11 cellular contexts compared by ENCODE assay signal in the genomic region with DNA sequence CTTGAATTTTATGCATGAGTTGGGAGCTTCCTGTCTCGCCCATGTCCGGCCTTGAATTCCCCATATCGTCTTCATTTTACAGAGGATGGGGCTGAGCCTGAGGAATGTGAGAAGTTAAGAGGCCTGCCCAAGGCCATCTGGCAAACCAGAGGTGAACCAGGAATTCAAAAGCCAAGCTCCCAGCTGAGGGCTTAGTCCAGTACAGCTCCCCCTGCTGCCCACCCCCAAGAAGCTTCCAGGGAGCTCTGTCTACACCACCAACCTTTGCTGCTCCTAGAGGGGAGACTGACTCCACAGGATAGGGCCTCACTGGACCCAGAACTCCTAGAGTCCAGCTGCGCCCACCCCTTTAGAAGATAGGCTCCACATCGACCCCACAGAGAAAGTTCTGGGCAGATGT. TPM values are rescaled to one million over a fixed set of nuclear protein-coding genes. Genes with fewer than 3 reads are reported as not detected.
DNase-seq lines count a peak whose midpoint lies in the region; ATAC-seq and TF ChIP-seq lines count a peak whose summit lies in the region.
"Had no signal": no experiment of that assay in that cellular context is flagged by ENCODE, and none has a peak within 500 bp of the region (broad histone marks: within the 10 kb centered on the region; RNA-seq: fewer than 3 reads in every experiment).

No MANE protein-coding gene starts in this region.

- no peaks in the 10 kb centered on the region for H3K36me3 ChIP-seq in mesenchymal stem cell (ENCODE audit: control insufficient read depth in 1 of 2, insufficient read depth in 2 of 2, low read depth in 1 of 2, low read length in 2 of 2)
- H3K36me3 ChIP-seq: right lobe of liver had no signal

- no peaks in the 10 kb centered on the region for H3K9me3 ChIP-seq in mesenchymal stem cell (ENCODE audit: control insufficient read depth, low read length)
- H3K9me3 ChIP-seq: right lobe of liver had no signal

- POLR2A ChIA-PET in WTC11 (lab: Charles Lee), result no interaction called here
- POLR2A ChIA-PET in naive thymus-derived CD8-positive, alpha-beta T cell (lab: Charles Lee), result no interaction called here

- H4K8ac ChIP-seq in mesenchymal stem cell (ENCODE audit: low read length), result no peak overlapping the region

- H3K27ac ChIP-seq in mesenchymal stem cell (ENCODE audit: low read length, poor library complexity, severe bottlenecking), result no peak overlapping the region
- H3K27ac ChIP-seq: right lobe of liver had no signal

- no peak overlapping the region for H2BK120ac ChIP-seq in mesenchymal stem cell (ENCODE audit: low read depth, low read length)

- peak; percentile 2 for DNase-seq in NCI-H146 (lab: John Stamatoyannopoulos, UW)
- DNase-seq in NCI-H146 treated with DMSO at 0.1 percent for 48 hours (lab: John Stamatoyannopoulos, UW; ENCODE audit: unreplicated experiment), result no peak
- DNase-seq in HFFc6, result no peak
- DNase-seq in WTC11 (ENCODE audit: low spot score), result peak; percentile 68
- DNase-seq in mesenchymal stem cell, result peak; percentile 6
- no peak for DNase-seq in NCI-H2029 (lab: John Stamatoyannopoulos, UW)
- DNase-seq in naive thymus-derived CD8-positive, alpha-beta T cell, result no peak
- DNase-seq: activated T-cell treated with anti-CD3 and anti-CD28 coated beads, Interleukin-2, amount 50 U/mL, for 4 hours; right lobe of liver; T-helper 2 cell had no signal

- no peak overlapping the region for H2BK5ac ChIP-seq in mesenchymal stem cell (ENCODE audit: low read depth, low read length, poor library complexity, severe bottlenecking)

- H3K9ac ChIP-seq in mesenchymal stem cell (ENCODE audit: low read length), result no peak overlapping the region

- H3K18ac ChIP-seq in mesenchymal stem cell (ENCODE audit: low read depth in 1 of 2, low read length in 2 of 2), result no peak overlapping the region

- no peak overlapping the region for H2AFZ ChIP-seq in mesenchymal stem cell (ENCODE audit: low read depth, low read length)

- H2AK5ac ChIP-seq in mesenchymal stem cell (ENCODE audit: low read length, severe bottlenecking), result no peak overlapping the region

- no peak overlapping the region for H4K91ac ChIP-seq in mesenchymal stem cell (ENCODE audit: low read length)

- H3K27me3 Mint-ChIP-seq in HFFc6 (ENCODE audit: insufficient read depth) (peaks cover 2% of the 10 kb centered on the region), WTC11 (ENCODE audit: low read depth) (peaks cover 2% of the 10 kb centered on the region; the same call in 1 of the 2 replicates)
- H3K27me3 Mint-ChIP-seq in naive thymus-derived CD8-positive, alpha-beta T cell, result peaks cover 9 to 54% (median 30%) of the 10 kb centered on the region in 5 donors

- no peak overlapping the region for H3K23ac ChIP-seq in mesenchymal stem cell (ENCODE audit: low read length in 2 of 2)

- CTCF ChIA-PET in WTC11 (lab: Charles Lee), result interaction anchor here (0.6 to 1.9 kb wide), 42 partner anchors 9 to 730 kb away, joined by 3 to 9 read pairs (median 4); no protein-coding TSS in a partner anchor

- H3K4me3 ChIP-seq in mesenchymal stem cell (ENCODE audit: insufficient read depth in 1 of 2, low read depth in 1 of 2, low read length in 2 of 2), result no peak overlapping the region
- H3K4me3 ChIP-seq: right lobe of liver had no signal

- no peak overlapping the region for H3K14ac ChIP-seq in mesenchymal stem cell (ENCODE audit: low read length in 2 of 2)

- H3K9me3 Mint-ChIP-seq in HFFc6, result no peaks in the 10 kb centered on the region
- no peaks in the 10 kb centered on the region for H3K9me3 Mint-ChIP-seq in WTC11
- H3K9me3 Mint-ChIP-seq in naive thymus-derived CD8-positive, alpha-beta T cell, result no peaks in the 10 kb centered on the region
- H3K9me3 Mint-ChIP-seq: activated T-cell treated with anti-CD3 and anti-CD28 coated beads, Interleukin-2, amount 50 U/mL, for 4 hours had no signal

- H3K36me3 Mint-ChIP-seq in HFFc6 (ENCODE audit: low read depth) (no peaks in the 10 kb centered on the region), WTC11 (no peaks in the 10 kb centered on the region)
- H3K36me3 Mint-ChIP-seq in naive thymus-derived CD8-positive, alpha-beta T cell, result no peaks in the 10 kb centered on the region

- WGBS in mesenchymal stem cell, result 46% methylated on average over 5 of the region's 5 CpGs

- peak; percentile 78 for ATAC-seq in WTC11
- no peak for ATAC-seq in HG02973 (IDR thresholded peaks at IDR 0.05; ENCODE audit: unreplicated experiment)
- no peak for ATAC-seq in naive thymus-derived CD8-positive, alpha-beta T cell
- ATAC-seq: activated T-cell treated with anti-CD3 and anti-CD28 coated beads, Interleukin-2, amount 50 U/mL, for 4 hours had no signal

- H3K27ac Mint-ChIP-seq in HFFc6, result no peak overlapping the region
- no peak overlapping the region for H3K27ac Mint-ChIP-seq in WTC11
- no peak overlapping the region for H3K27ac Mint-ChIP-seq in naive thymus-derived CD8-positive, alpha-beta T cell

- H3K4me1 ChIP-seq in mesenchymal stem cell (ENCODE audit: control insufficient read depth, insufficient read depth, low read depth, low read length), result no peaks in the 10 kb centered on the region
- H3K4me1 ChIP-seq: right lobe of liver had no signal

- no peak overlapping the region for H3K4me3 Mint-ChIP-seq in HFFc6
- H3K4me3 Mint-ChIP-seq in WTC11, result no peak overlapping the region
- H3K4me3 Mint-ChIP-seq in naive thymus-derived CD8-positive, alpha-beta T cell, result no peak overlapping the region
- H3K4me3 Mint-ChIP-seq: activated T-cell treated with anti-CD3 and anti-CD28 coated beads, Interleukin-2, amount 50 U/mL, for 4 hours had no signal

- H3K4me1 Mint-ChIP-seq in HFFc6 (ENCODE audit: low read depth) (no peaks in the 10 kb centered on the region), WTC11 (peaks cover 29% of the 10 kb centered on the region)
- peaks cover 0 to 7% (median under 1%) of the 10 kb centered on the region in 4 donors for H3K4me1 Mint-ChIP-seq in naive thymus-derived CD8-positive, alpha-beta T cell

- no peak overlapping the region for H2BK12ac ChIP-seq in mesenchymal stem cell (ENCODE audit: low read length in 2 of 2)

- TF ChIP-seq CTCF in HFFc6 (IDR thresholded peaks at IDR 0.05) (peak; percentile 41; the same call in 1 of the 2 replicates), WTC11 (IDR thresholded peaks at IDR 0.05) (peak; percentile 50; the same call in 1 of the 2 replicates)

- no peak overlapping the region for H2BK15ac ChIP-seq in mesenchymal stem cell (ENCODE audit: low read depth, poor library complexity, severe bottlenecking)

- H3K4me2 ChIP-seq in mesenchymal stem cell (ENCODE audit: low read length, poor library complexity, severe bottlenecking), result no peak overlapping the region

- H3K27me3 ChIP-seq in mesenchymal stem cell (ENCODE audit: control insufficient read depth in 1 of 2, insufficient read depth in 1 of 2, low read length in 2 of 2), result peaks cover 13 to 44% of the 10 kb centered on the region in 2 experiments
- H3K27me3 ChIP-seq: right lobe of liver had no signal

- H3K4ac ChIP-seq in mesenchymal stem cell (ENCODE audit: low read depth in 1 of 2, low read length in 2 of 2), result no peak overlapping the region

- no peaks in the 10 kb centered on the region for H3K79me1 ChIP-seq in mesenchymal stem cell (replicated peaks; ENCODE audit: low read length, poor library complexity, severe bottlenecking)

TF ChIP-seq in WTC11, 78 proteins besides CTCF, POLR2A, EP300 and RAD21 (continues in another document):
- TF ChIP-seq, protein P1, sequence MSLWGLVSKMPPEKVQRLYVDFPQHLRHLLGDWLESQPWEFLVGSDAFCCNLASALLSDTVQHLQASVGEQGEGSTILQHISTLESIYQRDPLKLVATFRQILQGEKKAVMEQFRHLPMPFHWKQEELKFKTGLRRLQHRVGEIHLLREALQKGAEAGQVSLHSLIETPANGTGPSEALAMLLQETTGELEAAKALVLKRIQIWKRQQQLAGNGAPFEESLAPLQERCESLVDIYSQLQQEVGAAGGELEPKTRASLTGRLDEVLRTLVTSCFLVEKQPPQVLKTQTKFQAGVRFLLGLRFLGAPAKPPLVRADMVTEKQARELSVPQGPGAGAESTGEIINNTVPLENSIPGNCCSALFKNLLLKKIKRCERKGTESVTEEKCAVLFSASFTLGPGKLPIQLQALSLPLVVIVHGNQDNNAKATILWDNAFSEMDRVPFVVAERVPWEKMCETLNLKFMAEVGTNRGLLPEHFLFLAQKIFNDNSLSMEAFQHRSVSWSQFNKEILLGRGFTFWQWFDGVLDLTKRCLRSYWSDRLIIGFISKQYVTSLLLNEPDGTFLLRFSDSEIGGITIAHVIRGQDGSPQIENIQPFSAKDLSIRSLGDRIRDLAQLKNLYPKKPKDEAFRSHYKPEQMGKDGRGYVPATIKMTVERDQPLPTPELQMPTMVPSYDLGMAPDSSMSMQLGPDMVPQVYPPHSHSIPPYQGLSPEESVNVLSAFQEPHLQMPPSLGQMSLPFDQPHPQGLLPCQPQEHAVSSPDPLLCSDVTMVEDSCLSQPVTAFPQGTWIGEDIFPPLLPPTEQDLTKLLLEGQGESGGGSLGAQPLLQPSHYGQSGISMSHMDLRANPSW (CRISPR knock-in tag; conservative IDR thresholded peaks at IDR 0.05; ENCODE audit: low read depth), result no peak
- TF ChIP-seq NFYB (CRISPR knock-in tag; conservative IDR thresholded peaks at IDR 0.05; ENCODE audit: low read depth) (no peak), FOXK1 (CRISPR knock-in tag; IDR thresholded peaks at IDR 0.05) (no peak), SP1 (CRISPR knock-in tag; conservative IDR thresholded peaks at IDR 0.05) (no peak)
- TF ChIP-seq, protein P2, sequence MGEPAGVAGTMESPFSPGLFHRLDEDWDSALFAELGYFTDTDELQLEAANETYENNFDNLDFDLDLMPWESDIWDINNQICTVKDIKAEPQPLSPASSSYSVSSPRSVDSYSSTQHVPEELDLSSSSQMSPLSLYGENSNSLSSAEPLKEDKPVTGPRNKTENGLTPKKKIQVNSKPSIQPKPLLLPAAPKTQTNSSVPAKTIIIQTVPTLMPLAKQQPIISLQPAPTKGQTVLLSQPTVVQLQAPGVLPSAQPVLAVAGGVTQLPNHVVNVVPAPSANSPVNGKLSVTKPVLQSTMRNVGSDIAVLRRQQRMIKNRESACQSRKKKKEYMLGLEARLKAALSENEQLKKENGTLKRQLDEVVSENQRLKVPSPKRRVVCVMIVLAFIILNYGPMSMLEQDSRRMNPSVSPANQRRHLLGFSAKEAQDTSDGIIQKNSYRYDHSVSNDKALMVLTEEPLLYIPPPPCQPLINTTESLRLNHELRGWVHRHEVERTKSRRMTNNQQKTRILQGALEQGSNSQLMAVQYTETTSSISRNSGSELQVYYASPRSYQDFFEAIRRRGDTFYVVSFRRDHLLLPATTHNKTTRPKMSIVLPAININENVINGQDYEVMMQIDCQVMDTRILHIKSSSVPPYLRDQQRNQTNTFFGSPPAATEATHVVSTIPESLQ (CRISPR knock-in tag; IDR thresholded peaks at IDR 0.05), result no peak

RNA-seq across cellular contexts. Expression of a gene that starts 20.7 kb away (rescaled TPM):
- not detected for total RNA-seq in HFFc6 (2021; fragmentation: NEBNext Ultra II Directional; extraction: Animal tissue kit (Norgen Biotek cat#: 25700))
- total RNA-seq in WTC11 (2021), result not detected in 3 replicates
- polyA plus RNA-seq in mesenchymal stem cell (2013, experiment 1 of 2), result not detected
- polyA plus RNA-seq in mesenchymal stem cell (2013, experiment 2 of 2), result not detected
- total RNA-seq in naive thymus-derived CD8-positive, alpha-beta T cell, result not detected
- not detected for polyA plus RNA-seq in naive thymus-derived CD8-positive, alpha-beta T cell
- total RNA-seq: activated T-cell treated with anti-CD3 and anti-CD28 coated beads, Interleukin-2, amount 50 U/mL, for 4 hours; right lobe of liver had no signal

Comparison
In these comparisons a context has a peak if more than half of its experiments do, and no peak if none do; other contexts are left out.
1. DNase-seq: peak in NCI-H146 (single experiment), WTC11 (single experiment) and mesenchymal stem cell (single experiment); none in NCI-H146 treated with DMSO at 0.1 percent for 48 hours (single experiment), HFFc6 (single experiment), NCI-H2029 (single experiment) and naive thymus-derived CD8-positive, alpha-beta T cell (0 of 10).